ENCODE assay signal across 20 cellular contexts in genomic region chr20:51129201-51129671, GRCh38.
DNase-seq lines count a peak whose midpoint lies in the region; ATAC-seq and TF ChIP-seq lines count a peak whose summit lies in the region.
"Had no signal": no experiment of that assay in that cellular context is flagged by ENCODE, and none has a peak within 500 bp of the region (broad histone marks: within the 10 kb centered on the region; RNA-seq: fewer than 3 reads in every experiment).

No MANE protein-coding gene starts in this region.

- no peak for TF ChIP-seq POLR2A in Peyer's patch (IDR thresholded peaks at IDR 0.05)

- no peak overlapping the region for H3K4me3 ChIP-seq in Peyer's patch
- no peak overlapping the region for H3K4me3 ChIP-seq in brain microvascular endothelial cell (ENCODE audit: low read depth, low read length)
- H3K4me3 ChIP-seq: dorsolateral prefrontal cortex, heart right ventricle, uterus had no signal

- peaks cover 0 to 37% (median 1%) of the 10 kb centered on the region in 4 donors for H3K4me1 ChIP-seq in Peyer's patch
- H3K4me1 ChIP-seq: heart right ventricle, parathyroid adenoma, uterus had no signal

- no peak overlapping the region for H3K27ac Mint-ChIP-seq in activated CD4-positive, alpha-beta T cell treated with anti-CD3 and anti-CD28 coated beads, Interleukin-2, amount 10 ng/mL, durations not matched to agents 7 days and 5 days
- no peak overlapping the region for H3K27ac Mint-ChIP-seq in immature natural killer cell
- peak overlapping the region; percentile 67 for H3K27ac Mint-ChIP-seq in stimulated activated memory B cell treated with anti-CD40 and anti-IgM and Interleukin-4, amounts not matched to agents 10 μg/mL and 1 μg/mL and 100 μg/mL, for 72 hours
- H3K27ac Mint-ChIP-seq in activated T-cell treated with anti-CD3 and anti-CD28 coated beads, Interleukin-2, amount 50 U/mL, for 24 hours = no peak overlapping the region

- H3K4me3 Mint-ChIP-seq in activated CD4-positive, alpha-beta T cell treated with anti-CD3 and anti-CD28 coated beads, Interleukin-2, amount 10 ng/mL, durations not matched to agents 7 days and 5 days = no peak overlapping the region
- H3K4me3 Mint-ChIP-seq in immature natural killer cell = no peak overlapping the region
- H3K4me3 Mint-ChIP-seq in stimulated activated memory B cell treated with anti-CD40 and anti-IgM and Interleukin-4, amounts not matched to agents 10 μg/mL and 1 μg/mL and 100 μg/mL, for 72 hours = no peak overlapping the region
- no peak overlapping the region for H3K4me3 Mint-ChIP-seq in activated T-cell treated with anti-CD3 and anti-CD28 coated beads, Interleukin-2, amount 50 U/mL, for 24 hours

- no peaks in the 10 kb centered on the region for H3K9me3 Mint-ChIP-seq in activated CD4-positive, alpha-beta T cell treated with anti-CD3 and anti-CD28 coated beads, Interleukin-2, amount 10 ng/mL, durations not matched to agents 7 days and 5 days
- H3K9me3 Mint-ChIP-seq in immature natural killer cell = no peaks in the 10 kb centered on the region
- no peaks in the 10 kb centered on the region for H3K9me3 Mint-ChIP-seq in stimulated activated memory B cell treated with anti-CD40 and anti-IgM and Interleukin-4, amounts not matched to agents 10 μg/mL and 1 μg/mL and 100 μg/mL, for 72 hours
- H3K9me3 Mint-ChIP-seq in activated T-cell treated with anti-CD3 and anti-CD28 coated beads, Interleukin-2, amount 50 U/mL, for 24 hours = no peaks in the 10 kb centered on the region
- H3K9me3 Mint-ChIP-seq: CD8-positive, alpha-beta memory T cell had no signal

- DNase-seq in activated CD4-positive, alpha-beta T cell treated with anti-CD3 and anti-CD28 coated beads, Interleukin-2, amount 10 ng/mL, durations not matched to agents 7 days and 5 days = peak; percentile 32
- DNase-seq in activated CD4-positive, alpha-beta T cell treated with anti-CD3 and anti-CD28 coated beads, Interleukin-2, amount 50 U/mL, for 4 hours = no peak
- DNase-seq in Peyer's patch (peak in 2 of 3 donors; percentile 55 to 63), immature natural killer cell (peak in 2 of 3 donors; percentile 1), brain microvascular endothelial cell (no peak)
- no peak for DNase-seq in activated T-cell treated with anti-CD3 and anti-CD28 coated beads, Interleukin-2, amount 50 U/mL, for 24 hours
- DNase-seq: ACHN; activated gamma-delta T cell treated with Interleukin-2 at 50 U/mL for 16 hours; dorsolateral prefrontal cortex; heart right ventricle; kidney; midbrain; MM.1S; NCI-H187 treated with DMSO at 0.1 percent for 48 hours; stimulated activated naive CD4-positive, alpha-beta T cell; uterus had no signal

- ATAC-seq in stimulated activated memory B cell treated with anti-CD40 and anti-IgM and Interleukin-4, amounts not matched to agents 10 μg/mL and 1 μg/mL and 100 μg/mL, for 72 hours = peak; percentile 46
- ATAC-seq in GM19463 (IDR thresholded peaks at IDR 0.05; ENCODE audit: unreplicated experiment) = no peak
- ATAC-seq: heart right ventricle had no signal

- no peaks in the 10 kb centered on the region for H3K36me3 ChIP-seq in Peyer's patch
- H3K36me3 ChIP-seq in brain microvascular endothelial cell (replicated peaks) = no peaks in the 10 kb centered on the region
- H3K36me3 ChIP-seq: heart right ventricle, uterus had no signal

- in situ Hi-C loops in brain microvascular endothelial cell (cut with HindIII; ENCODE audit: low pct_ligation_motif_present, low sequenced_read_pairs) = no loop called here

- peaks cover 13% of the 10 kb centered on the region for H3K27me3 Mint-ChIP-seq in activated CD4-positive, alpha-beta T cell treated with anti-CD3 and anti-CD28 coated beads, Interleukin-2, amount 10 ng/mL, durations not matched to agents 7 days and 5 days
- peaks cover 2 to 10% (median 4%) of the 10 kb centered on the region in 3 donors for H3K27me3 Mint-ChIP-seq in immature natural killer cell (ENCODE audit: low read depth in 3 of 3)
- peaks cover 11% of the 10 kb centered on the region for H3K27me3 Mint-ChIP-seq in stimulated activated memory B cell treated with anti-CD40 and anti-IgM and Interleukin-4, amounts not matched to agents 10 μg/mL and 1 μg/mL and 100 μg/mL, for 72 hours
- peaks cover 14% of the 10 kb centered on the region for H3K27me3 Mint-ChIP-seq in activated T-cell treated with anti-CD3 and anti-CD28 coated beads, Interleukin-2, amount 50 U/mL, for 24 hours

- H3K9me3 ChIP-seq in Peyer's patch = no peaks in the 10 kb centered on the region
- H3K9me3 ChIP-seq: heart right ventricle, uterus had no signal

- TF ChIP-seq CTCF in Peyer's patch (IDR thresholded peaks at IDR 0.05) = no peak
- TF ChIP-seq CTCF in brain microvascular endothelial cell (IDR thresholded peaks at IDR 0.05; ENCODE audit: low read depth, low read length, missing control alignments) = no peak

- POLR2A ChIA-PET in activated CD4-positive, alpha-beta T cell treated with anti-CD3 and anti-CD28 coated beads, Interleukin-2, amount 10 ng/mL, durations not matched to agents 7 days and 5 days (lab: Charles Lee) = no interaction called here

- H3K27ac ChIP-seq in Peyer's patch (no peak overlapping the region), brain microvascular endothelial cell (no peak overlapping the region)
- H3K27ac ChIP-seq: dorsolateral prefrontal cortex, heart right ventricle, parathyroid adenoma, uterus had no signal

- H3K4me1 Mint-ChIP-seq in activated CD4-positive, alpha-beta T cell treated with anti-CD3 and anti-CD28 coated beads, Interleukin-2, amount 10 ng/mL, durations not matched to agents 7 days and 5 days = peaks cover 16% of the 10 kb centered on the region
- H3K4me1 Mint-ChIP-seq in immature natural killer cell = peaks cover 7 to 8% of the 10 kb centered on the region in 2 donors
- H3K4me1 Mint-ChIP-seq in stimulated activated memory B cell treated with anti-CD40 and anti-IgM and Interleukin-4, amounts not matched to agents 10 μg/mL and 1 μg/mL and 100 μg/mL, for 72 hours = peaks cover 24% of the 10 kb centered on the region
- peaks cover 15% of the 10 kb centered on the region for H3K4me1 Mint-ChIP-seq in activated T-cell treated with anti-CD3 and anti-CD28 coated beads, Interleukin-2, amount 50 U/mL, for 24 hours (ENCODE audit: low read depth)

- CTCF ChIA-PET in activated CD4-positive, alpha-beta T cell treated with anti-CD3 and anti-CD28 coated beads, Interleukin-2, amount 10 ng/mL, durations not matched to agents 7 days and 5 days (lab: Charles Lee) = no interaction called here

- H3K27me3 ChIP-seq in Peyer's patch (no peaks in the 10 kb centered on the region), brain microvascular endothelial cell (replicated peaks) (no peaks in the 10 kb centered on the region)
- H3K27me3 ChIP-seq: uterus had no signal

- no peaks in the 10 kb centered on the region for H3K36me3 Mint-ChIP-seq in activated CD4-positive, alpha-beta T cell treated with anti-CD3 and anti-CD28 coated beads, Interleukin-2, amount 10 ng/mL, durations not matched to agents 7 days and 5 days (ENCODE audit: low read depth)
- no peaks in the 10 kb centered on the region for H3K36me3 Mint-ChIP-seq in immature natural killer cell
- no peaks in the 10 kb centered on the region for H3K36me3 Mint-ChIP-seq in stimulated activated memory B cell treated with anti-CD40 and anti-IgM and Interleukin-4, amounts not matched to agents 10 μg/mL and 1 μg/mL and 100 μg/mL, for 72 hours
- no peaks in the 10 kb centered on the region for H3K36me3 Mint-ChIP-seq in activated T-cell treated with anti-CD3 and anti-CD28 coated beads, Interleukin-2, amount 50 U/mL, for 24 hours (ENCODE audit: low read depth)
- H3K36me3 Mint-ChIP-seq: CD8-positive, alpha-beta memory T cell had no signal

Comparison
In these comparisons a context has a peak if more than half of its experiments do, and no peak if none do; other contexts are left out.
1. DNase-seq: peak in activated CD4-positive, alpha-beta T cell treated with anti-CD3 and anti-CD28 coated beads, Interleukin-2, amount 10 ng/mL, durations not matched to agents 7 days and 5 days (single experiment), Peyer's patch (2 of 3) and immature natural killer cell (2 of 3); none in activated CD4-positive, alpha-beta T cell treated with anti-CD3 and anti-CD28 coated beads, Interleukin-2, amount 50 U/mL, for 4 hours (0 of 2), brain microvascular endothelial cell (single experiment) and activated T-cell treated with anti-CD3 and anti-CD28 coated beads, Interleukin-2, amount 50 U/mL, for 24 hours (single experiment).